Comparison of ENCODE assay signal across 23 cellular contexts in the genomic region with DNA sequence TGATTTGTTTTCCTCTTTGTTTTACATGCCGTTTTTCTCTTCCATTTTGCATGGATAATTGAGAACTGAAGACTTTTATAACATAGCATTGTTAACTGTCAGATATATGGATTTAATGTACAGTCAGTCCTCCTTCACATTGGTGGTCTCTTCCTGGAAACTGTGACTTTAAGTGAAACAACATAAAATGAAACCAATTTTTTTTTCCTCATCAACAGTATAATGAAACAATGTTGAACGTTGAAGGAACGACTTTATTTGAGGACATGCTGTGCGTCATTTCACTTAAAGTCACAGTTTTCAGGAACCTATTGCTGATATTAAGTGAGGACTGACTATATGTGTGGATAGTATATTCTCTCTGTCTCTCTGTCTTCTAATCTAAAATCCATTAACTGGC. TPM values are rescaled to one million over a fixed set of nuclear protein-coding genes. Genes with fewer than 3 reads are reported as not detected.
DNase-seq lines count a peak whose midpoint lies in the region; ATAC-seq, FAIRE-seq and TF ChIP-seq lines count a peak whose summit lies in the region.
"Had no signal": no experiment of that assay in that cellular context is flagged by ENCODE, and none has a peak within 500 bp of the region (broad histone marks: within the 10 kb centered on the region; RNA-seq: fewer than 3 reads in every experiment).

No MANE protein-coding gene starts in this region.

- DNase-seq in activated CD4-positive, alpha-beta T cell treated with anti-CD3 and anti-CD28 coated beads, Interleukin-2, amount 10 ng/mL, durations not matched to agents 7 days and 5 days: no peak
- DNase-seq in activated CD4-positive, alpha-beta T cell treated with anti-CD3 and anti-CD28 coated beads for 4 hours: no peak
- no peak for DNase-seq in GM19239 (ENCODE audit: insufficient read length, low spot score)
- no peak for DNase-seq in T-helper 17 cell
- DNase-seq in endodermal cell: no peak
- no peak for DNase-seq in H54 (ENCODE audit: insufficient read length, low spot score)
- no peak for DNase-seq in G401 (ENCODE audit: low spot score)
- no peak for DNase-seq in NCI-H748 (lab: John Stamatoyannopoulos, UW; ENCODE audit: unreplicated experiment)
- DNase-seq: activated naive CD4-positive, alpha-beta T cell; AML-193; CD8-positive, alpha-beta memory T cell; DMS53; GF-D8; heart left ventricle; KBM-7; MM.1S; NCI-H1694; NCI-H2171; NCI-H510A treated with DMSO at 0.1 percent for 48 hours; NK-92 treated with Interleukin-12 subunit alpha and Interleukin-12 subunit beta, amount 100 ng/mL, for 24 hours; stimulated activated CD8-positive, alpha-beta memory T cell treated with anti-CD3 and anti-CD28 coated beads, Interleukin-4, amount 100 ng/mL, for 48 hours; upper lobe of left lung had no signal

- peaks cover 16% of the 10 kb centered on the region for H3K4me1 Mint-ChIP-seq in activated CD4-positive, alpha-beta T cell treated with anti-CD3 and anti-CD28 coated beads, Interleukin-2, amount 10 ng/mL, durations not matched to agents 7 days and 5 days
- peaks cover 11% of the 10 kb centered on the region for H3K4me1 Mint-ChIP-seq in T-helper 17 cell
- peaks cover 45% of the 10 kb centered on the region for H3K4me1 Mint-ChIP-seq in endodermal cell

- H3K27me3 Mint-ChIP-seq in activated CD4-positive, alpha-beta T cell treated with anti-CD3 and anti-CD28 coated beads, Interleukin-2, amount 10 ng/mL, durations not matched to agents 7 days and 5 days: no peaks in the 10 kb centered on the region
- H3K27me3 Mint-ChIP-seq in T-helper 17 cell (no peaks in the 10 kb centered on the region), endodermal cell (ENCODE audit: insufficient read depth) (no peaks in the 10 kb centered on the region)
- H3K27me3 Mint-ChIP-seq: CD8-positive, alpha-beta memory T cell had no signal

- FAIRE-seq in GM19239 (lab: Jason Lieb, UNC): peak; percentile 26
- no peak for FAIRE-seq in H54 (lab: Jason Lieb, UNC)

- peaks cover 60% of the 10 kb centered on the region for H3K36me3 Mint-ChIP-seq in activated CD4-positive, alpha-beta T cell treated with anti-CD3 and anti-CD28 coated beads, Interleukin-2, amount 10 ng/mL, durations not matched to agents 7 days and 5 days (ENCODE audit: low read depth)
- H3K36me3 Mint-ChIP-seq in T-helper 17 cell (ENCODE audit: low read depth) (peaks cover 5% of the 10 kb centered on the region), endodermal cell (ENCODE audit: low read depth) (peaks cover 52% of the 10 kb centered on the region)

- H3K9ac ChIP-seq in endodermal cell (ENCODE audit: extremely low read depth, low read length, poor library complexity, severe bottlenecking): no peak overlapping the region

- TF ChIP-seq CTCF in endodermal cell (conservative IDR thresholded peaks at IDR 0.05): no peak

- H3K4me3 Mint-ChIP-seq in activated CD4-positive, alpha-beta T cell treated with anti-CD3 and anti-CD28 coated beads, Interleukin-2, amount 10 ng/mL, durations not matched to agents 7 days and 5 days: no peak overlapping the region
- H3K4me3 Mint-ChIP-seq in T-helper 17 cell (no peak overlapping the region), endodermal cell (no peak overlapping the region)
- H3K4me3 Mint-ChIP-seq: CD8-positive, alpha-beta memory T cell had no signal

- CTCF ChIA-PET in activated CD4-positive, alpha-beta T cell treated with anti-CD3 and anti-CD28 coated beads, Interleukin-2, amount 10 ng/mL, durations not matched to agents 7 days and 5 days (lab: Charles Lee): no interaction called here

- H3K4me3 ChIP-seq in endodermal cell (ENCODE audit: low read length): peak overlapping the region; percentile 50
- H3K4me3 ChIP-seq: heart left ventricle, SJSA1, upper lobe of left lung had no signal

- POLR2A ChIA-PET in activated CD4-positive, alpha-beta T cell treated with anti-CD3 and anti-CD28 coated beads, Interleukin-2, amount 10 ng/mL, durations not matched to agents 7 days and 5 days (lab: Charles Lee): no interaction called here

- ATAC-seq in T-helper 17 cell: no peak
- ATAC-seq: heart left ventricle had no signal

- H3K4me1 ChIP-seq in endodermal cell (ENCODE audit: control insufficient read depth, insufficient read depth, low read length): peaks cover 20% of the 10 kb centered on the region

- 89 to 100% methylated on average over 2 to 4 of the region's 4 CpGs for whole genome bisulfite sequencing in endodermal cell (ENCODE audit: insufficient coverage in 1 of 2, insufficient read length in 1 of 2), 2 experiments

- no peaks in the 10 kb centered on the region for H3K9me3 ChIP-seq in T-helper 17 cell (ENCODE audit: control insufficient read depth, low read length, poor library complexity, severe bottlenecking)
- no peaks in the 10 kb centered on the region for H3K9me3 ChIP-seq in endodermal cell (ENCODE audit: control insufficient read depth, low read length)
- H3K9me3 ChIP-seq: heart left ventricle, SJSA1, upper lobe of left lung had no signal

- no peaks in the 10 kb centered on the region for H3K9me3 Mint-ChIP-seq in activated CD4-positive, alpha-beta T cell treated with anti-CD3 and anti-CD28 coated beads, Interleukin-2, amount 10 ng/mL, durations not matched to agents 7 days and 5 days
- H3K9me3 Mint-ChIP-seq in endodermal cell: no peaks in the 10 kb centered on the region
- H3K9me3 Mint-ChIP-seq: CD8-positive, alpha-beta memory T cell had no signal

- H3K36me3 ChIP-seq in endodermal cell (ENCODE audit: control insufficient read depth, insufficient read depth, low read length): peaks cover 69% of the 10 kb centered on the region

- H3K27ac ChIP-seq in endodermal cell (ENCODE audit: low read depth, low read length): no peak overlapping the region
- H3K27ac ChIP-seq: SJSA1 had no signal

- no peaks in the 10 kb centered on the region for H3K27me3 ChIP-seq in endodermal cell (ENCODE audit: control insufficient read depth, insufficient read depth, low read length, poor library complexity, severe bottlenecking)
- H3K27me3 ChIP-seq: heart left ventricle, SJSA1, upper lobe of left lung had no signal

- in situ Hi-C loops in G401 (cut with HindIII; ENCODE audit: low sequenced_read_pairs): no loop called here

- TF ChIP-seq POLR2A in H54 (IDR thresholded peaks at IDR 0.05; ENCODE audit: low read depth, low read length): no peak

- peak overlapping the region; percentile 46 for H3K27ac Mint-ChIP-seq in activated CD4-positive, alpha-beta T cell treated with anti-CD3 and anti-CD28 coated beads, Interleukin-2, amount 10 ng/mL, durations not matched to agents 7 days and 5 days
- H3K27ac Mint-ChIP-seq in T-helper 17 cell (peak overlapping the region; percentile 73), endodermal cell (peak overlapping the region; percentile 61)

RNA-seq across cellular contexts. Expression of a gene that starts 54.7 kb away (rescaled TPM):
- 10 to 100 TPM; 20.9 to 25.0 TPM for total RNA-seq in activated CD4-positive, alpha-beta T cell treated with anti-CD3 and anti-CD28 coated beads, Interleukin-2, amount 10 ng/mL, durations not matched to agents 7 days and 5 days
- total RNA-seq in T-helper 17 cell: 10 to 100 TPM; 42.5 to 50.8 TPM
- 10 to 100 TPM; 21.8 to 23.8 TPM for total RNA-seq in endodermal cell
- polyA plus RNA-seq in endodermal cell (2013, experiment 1 of 2): 21.4 TPM
- polyA plus RNA-seq in endodermal cell (2013, experiment 2 of 2): 20.8 TPM
- total RNA-seq in G401 (2014; rRNA removed; shearing (Covaris generic)): 19.0 and 29.1 TPM in 2 replicates
